Comparison of ENCODE assay signal across 9 cellular contexts in genomic region chr9:68981825-68982224, GRCh38. TPM values are rescaled to one million over a fixed set of nuclear protein-coding genes. Genes with fewer than 3 reads are reported as not detected.
A peak's percentile ranks its signal among the peaks of the same experiment; 100 is the strongest.
DNase-seq lines count a peak whose midpoint lies in the region; ATAC-seq lines count a peak whose summit lies in the region.
"Had no signal": no experiment of that assay in that cellular context is flagged by ENCODE, and none has a peak within 500 bp of the region (broad histone marks: within the 10 kb centered on the region; RNA-seq: fewer than 3 reads in every experiment).

No MANE protein-coding gene starts in this region.

- in situ Hi-C loops in GM23248 (cut with MboI), result no loop called here

- no peak overlapping the region for H3K4me3 ChIP-seq in GM23248
- H3K4me3 ChIP-seq in naive thymus-derived CD4-positive, alpha-beta T cell (ENCODE audit: low read length), result no peak overlapping the region

- peak; percentile 37 for DNase-seq in NCI-H146 (lab: John Stamatoyannopoulos, UW)
- DNase-seq in left kidney (ENCODE audit: low read depth, low spot score), result peak; percentile 94
- no peak for DNase-seq in GM23248
- DNase-seq in naive thymus-derived CD4-positive, alpha-beta T cell, result no peak
- DNase-seq in effector memory CD8-positive, alpha-beta T cell, result no peak

- no peak overlapping the region for H3K9ac ChIP-seq in GM23248

- H3K36me3 Mint-ChIP-seq in naive thymus-derived CD4-positive, alpha-beta T cell, result peaks cover 0 to 2% (median 0%) of the 10 kb centered on the region in 5 donors
- H3K36me3 Mint-ChIP-seq in effector memory CD8-positive, alpha-beta T cell (ENCODE audit: insufficient read depth), result no peaks in the 10 kb centered on the region

- H3K27ac ChIP-seq in GM23248, result no peak overlapping the region
- no peak overlapping the region for H3K27ac ChIP-seq in naive thymus-derived CD4-positive, alpha-beta T cell (ENCODE audit: low read depth, low read length)

- H3K4me3 Mint-ChIP-seq in naive thymus-derived CD4-positive, alpha-beta T cell, result no peak overlapping the region
- H3K4me3 Mint-ChIP-seq in effector memory CD8-positive, alpha-beta T cell, result no peak overlapping the region
- H3K4me3 Mint-ChIP-seq: stimulated activated naive CD8-positive, alpha-beta T cell treated with anti-CD3 and anti-CD28 coated beads, Interleukin-15, Interleukin-2, amounts not matched to agents 100 ng/mL and 50 ng/mL, for 24 hours had no signal

- peak; percentile 52 for ATAC-seq in GM18867 (IDR thresholded peaks at IDR 0.05; ENCODE audit: unreplicated experiment)
- ATAC-seq in HG02571 (IDR thresholded peaks at IDR 0.05; ENCODE audit: unreplicated experiment), result peak; percentile 36
- no peak for ATAC-seq in naive thymus-derived CD4-positive, alpha-beta T cell
- ATAC-seq in effector memory CD8-positive, alpha-beta T cell (replicated peaks), result no peak
- ATAC-seq in GM18873 (IDR thresholded peaks at IDR 0.05; ENCODE audit: low FRiP score, unreplicated experiment), result no peak

- H3K4me2 ChIP-seq in GM23248 (ENCODE audit: unreplicated experiment), result no peak overlapping the region

- H3K4me1 ChIP-seq in GM23248 (ENCODE audit: insufficient read depth), result no peaks in the 10 kb centered on the region
- no peaks in the 10 kb centered on the region for H3K4me1 ChIP-seq in naive thymus-derived CD4-positive, alpha-beta T cell (ENCODE audit: control insufficient read depth in 2 of 2, insufficient read depth in 2 of 2, low read length in 2 of 2)

- H3K27me3 ChIP-seq in GM23248 (replicated peaks; ENCODE audit: insufficient read depth), result no peaks in the 10 kb centered on the region
- no peaks in the 10 kb centered on the region for H3K27me3 ChIP-seq in naive thymus-derived CD4-positive, alpha-beta T cell (ENCODE audit: control insufficient read depth in 2 of 2, insufficient read depth in 2 of 2, low read length in 2 of 2)

- no peaks in the 10 kb centered on the region for H3K9me3 ChIP-seq in GM23248 (ENCODE audit: low read depth)
- H3K9me3 ChIP-seq in naive thymus-derived CD4-positive, alpha-beta T cell (ENCODE audit: control insufficient read depth in 2 of 3, low read length in 3 of 3), result no peaks in the 10 kb centered on the region

- no peaks in the 10 kb centered on the region for H3K36me3 ChIP-seq in GM23248 (ENCODE audit: low read depth)
- H3K36me3 ChIP-seq in naive thymus-derived CD4-positive, alpha-beta T cell (ENCODE audit: control insufficient read depth in 2 of 3, insufficient read depth in 3 of 3, low read length in 3 of 3), result no peaks in the 10 kb centered on the region

- CTCF ChIA-PET in naive thymus-derived CD4-positive, alpha-beta T cell (lab: Charles Lee), result interaction anchor here (1.5 kb wide), 1 partner anchor 15 kb away, joined by 5 read pairs; no protein-coding TSS in a partner anchor

- no peak overlapping the region for H2AFZ ChIP-seq in GM23248

- peaks cover 0 to 5% (median 0%) of the 10 kb centered on the region in 11 donors for H3K9me3 Mint-ChIP-seq in naive thymus-derived CD4-positive, alpha-beta T cell
- no peaks in the 10 kb centered on the region for H3K9me3 Mint-ChIP-seq in effector memory CD8-positive, alpha-beta T cell
- H3K9me3 Mint-ChIP-seq: stimulated activated naive CD8-positive, alpha-beta T cell treated with anti-CD3 and anti-CD28 coated beads, Interleukin-15, Interleukin-2, amounts not matched to agents 100 ng/mL and 50 ng/mL, for 24 hours had no signal

- H3K27me3 Mint-ChIP-seq in naive thymus-derived CD4-positive, alpha-beta T cell, result no peaks in the 10 kb centered on the region
- H3K27me3 Mint-ChIP-seq in effector memory CD8-positive, alpha-beta T cell, result peaks cover 0 to 13% of the 10 kb centered on the region in 2 donors

- POLR2A ChIA-PET in naive thymus-derived CD4-positive, alpha-beta T cell (lab: Charles Lee), result no interaction called here

- no peaks in the 10 kb centered on the region for H3K9me2 ChIP-seq in GM23248 (ENCODE audit: insufficient read depth)

- H3F3A ChIP-seq in GM23248 (ENCODE audit: insufficient read depth), result no peaks in the 10 kb centered on the region

- no peaks in the 10 kb centered on the region for H3K79me2 ChIP-seq in GM23248 (ENCODE audit: insufficient read depth)

- WGBS in GM23248 (ENCODE audit: low coverage in 1 of 2, low lambda C conversion rate in 2 of 2, missing lambda C conversion rate in 2 of 2), 2 experiments, result 2 to 4% methylated on average over 6 of the region's 6 CpGs

- intact Hi-C loops in naive thymus-derived CD4-positive, alpha-beta T cell (cut with micrococcal nuclease), result loop anchor here in 1 of 2 donors (5.0 kb wide), 1 partner anchor 85 kb away; no protein-coding TSS in a partner anchor

- peak overlapping the region in 1 of 9 donors; percentile 47 for H3K27ac Mint-ChIP-seq in naive thymus-derived CD4-positive, alpha-beta T cell
- no peak overlapping the region for H3K27ac Mint-ChIP-seq in effector memory CD8-positive, alpha-beta T cell
- H3K27ac Mint-ChIP-seq: stimulated activated naive CD8-positive, alpha-beta T cell treated with anti-CD3 and anti-CD28 coated beads, Interleukin-15, Interleukin-2, amounts not matched to agents 100 ng/mL and 50 ng/mL, for 24 hours had no signal

- no peaks in the 10 kb centered on the region for H4K20me1 ChIP-seq in GM23248 (ENCODE audit: insufficient read depth)

- peaks cover 7 to 52% (median 17%) of the 10 kb centered on the region in 7 donors for H3K4me1 Mint-ChIP-seq in naive thymus-derived CD4-positive, alpha-beta T cell
- peaks cover 5 to 10% of the 10 kb centered on the region in 2 donors for H3K4me1 Mint-ChIP-seq in effector memory CD8-positive, alpha-beta T cell (ENCODE audit: low read depth in 2 of 2)

RNA-seq across cellular contexts. Expression of gene PRKACG, which starts 32.1 kb away (rescaled TPM):
- not detected in 2 replicates for total RNA-seq in GM23248 (2014; rRNA removed; shearing (Covaris generic))
- not detected in 2 replicates for polyA plus RNA-seq in GM23248 (2016; fragmentation: Nextera tagmentation; extraction: Ambion mirVana)
- not detected for total RNA-seq in naive thymus-derived CD4-positive, alpha-beta T cell
- not detected for polyA plus RNA-seq in naive thymus-derived CD4-positive, alpha-beta T cell

RNA-seq across cellular contexts. Expression of gene FXN, which starts 53.7 kb away (rescaled TPM):
- total RNA-seq in GM23248 (2014; rRNA removed; shearing (Covaris generic)), result 1.0 and 5.6 TPM in 2 replicates
- polyA plus RNA-seq in GM23248 (2016; fragmentation: Nextera tagmentation; extraction: Ambion mirVana), result 22.0 and 23.6 TPM in 2 replicates
- 10 to 100 TPM; 16.7 to 28.3 (median 19.1) TPM for total RNA-seq in naive thymus-derived CD4-positive, alpha-beta T cell
- polyA plus RNA-seq in naive thymus-derived CD4-positive, alpha-beta T cell, result 10 to 100 TPM; 56.7 to 84.7 TPM

Comparison
In these comparisons a context has a peak if more than half of its experiments do, and no peak if none do; other contexts are left out.
1. ATAC-seq: peak in GM18867 (single experiment) and HG02571 (single experiment); none in naive thymus-derived CD4-positive, alpha-beta T cell (single experiment), effector memory CD8-positive, alpha-beta T cell (single experiment) and GM18873 (single experiment).
2. DNase-seq: peak in NCI-H146 (single experiment) and left kidney (single experiment); none in GM23248 (single experiment), naive thymus-derived CD4-positive, alpha-beta T cell (0 of 9) and effector memory CD8-positive, alpha-beta T cell (0 of 3).